8 cellular contexts compared by ENCODE assay signal in genomic region chr3:177589921-177590336, GRCh38.
DNase-seq lines count a peak whose midpoint lies in the region; ATAC-seq, FAIRE-seq and TF ChIP-seq lines count a peak whose summit lies in the region.

No MANE protein-coding gene starts in this region.

- H3K4me2 ChIP-seq in PC-9, result peak overlapping the region; percentile 50

- peaks cover 33% of the 10 kb centered on the region for H3K9me3 ChIP-seq in PC-9 (ENCODE audit: insufficient read depth, low read depth)

- peak overlapping the region; percentile 83 for H3K27ac ChIP-seq in PC-9

- H3K79me2 ChIP-seq in PC-9 (ENCODE audit: low read depth), result no peaks in the 10 kb centered on the region

- H4K20me1 ChIP-seq in PC-9 (ENCODE audit: insufficient read depth), result no peaks in the 10 kb centered on the region

- H3K9me2 ChIP-seq in PC-9 (ENCODE audit: insufficient read depth), result no peaks in the 10 kb centered on the region

- H3K27me3 ChIP-seq in BJ (ENCODE audit: control insufficient read depth, insufficient read depth, low read length), result no peaks in the 10 kb centered on the region
- H3K27me3 ChIP-seq in PC-9 (ENCODE audit: insufficient read depth, low read depth), result no peaks in the 10 kb centered on the region

- DNase-seq in BJ (ENCODE audit: low read depth) (peak; percentile 47), PC-9 (peak; percentile 51 to 98), fibroblast of villous mesenchyme (ENCODE audit: low read depth) (peak; percentile 35), urothelium cell line (ENCODE audit: low spot score) (peak; percentile 80), NCI-H446 treated with DMSO at 0.1 percent for 48 hours (lab: John Stamatoyannopoulos, UW) (no peak), foreskin melanocyte (no peak)

- ATAC-seq in GM19372 (IDR thresholded peaks at IDR 0.05; ENCODE audit: low read depth, unreplicated experiment) (peak; percentile 62), HG03196 (IDR thresholded peaks at IDR 0.05; ENCODE audit: unreplicated experiment) (peak; percentile 78)

- H3K4me3 ChIP-seq in BJ (ENCODE audit: low read depth, low read length) (no peak overlapping the region), PC-9 (no peak overlapping the region), fibroblast of villous mesenchyme (ENCODE audit: low read depth, low read length) (no peak overlapping the region)

- H3K4me1 ChIP-seq in PC-9 (replicated peaks; ENCODE audit: insufficient read depth), result peaks cover 49% of the 10 kb centered on the region

- POLR2A ChIA-PET in BJ (lab: Charles Lee), result no interaction called here
- POLR2A ChIA-PET in PC-9 (lab: Charles Lee; ENCODE audit: unreplicated experiment), result interaction anchor here (0.5 to 0.9 kb wide), 3 partner anchors 112 to 146 kb away, joined by 3 to 5 read pairs (median 4); no protein-coding TSS in a partner anchor

- H3K36me3 ChIP-seq in BJ (ENCODE audit: control insufficient read depth, insufficient read depth, low read length), result no peaks in the 10 kb centered on the region
- H3K36me3 ChIP-seq in PC-9 (ENCODE audit: low read depth), result no peaks in the 10 kb centered on the region

- intact Hi-C loops in PC-9 (cut with micrococcal nuclease; ENCODE audit: unreplicated experiment), result loop anchor here (1.0 kb wide), 1 partner anchor 112 kb away; no protein-coding TSS in a partner anchor

- TF ChIP-seq CTCF in BJ (IDR thresholded peaks at IDR 0.05; ENCODE audit: insufficient read depth, low read depth, low read length) (no peak), PC-9 (conservative IDR thresholded peaks at IDR 0.05) (no peak), fibroblast of villous mesenchyme (IDR thresholded peaks at IDR 0.05; ENCODE audit: insufficient read depth, low read depth, low read length) (no peak)

- CTCF ChIA-PET in BJ (lab: Yijun Ruan, JAX), result interaction anchor here (1.0 to 1.2 kb wide), 3 partner anchors 17 to 536 kb away, joined by 3 read pairs; no protein-coding TSS in a partner anchor
- CTCF ChIA-PET in PC-9 (lab: Charles Lee), result interaction anchor here (0.6 to 0.8 kb wide), 2 partner anchors 229 to 539 kb away, joined by 3 to 14 read pairs; no protein-coding TSS in a partner anchor

- H2AFZ ChIP-seq in PC-9, result no peak overlapping the region

- no TSS peak for BruUV-seq in PC-9 (replicated peaks; lab: Mats Ljungman, UMichigan)

- FAIRE-seq in urothelium cell line (lab: Jason Lieb, UNC), result peak; percentile 46

- H3F3A ChIP-seq in PC-9 (ENCODE audit: insufficient read depth, low read depth), result peaks cover 23% of the 10 kb centered on the region

Comparison
In these comparisons a context has a peak if more than half of its experiments do, and no peak if none do; other contexts are left out.
1. DNase-seq: peak in BJ (single experiment), PC-9 (2 of 2), fibroblast of villous mesenchyme (single experiment) and urothelium cell line (single experiment); none in NCI-H446 treated with DMSO at 0.1 percent for 48 hours (single experiment) and foreskin melanocyte (single experiment).